ENCODE assay signal across 1 cellular context in the genomic region with DNA sequence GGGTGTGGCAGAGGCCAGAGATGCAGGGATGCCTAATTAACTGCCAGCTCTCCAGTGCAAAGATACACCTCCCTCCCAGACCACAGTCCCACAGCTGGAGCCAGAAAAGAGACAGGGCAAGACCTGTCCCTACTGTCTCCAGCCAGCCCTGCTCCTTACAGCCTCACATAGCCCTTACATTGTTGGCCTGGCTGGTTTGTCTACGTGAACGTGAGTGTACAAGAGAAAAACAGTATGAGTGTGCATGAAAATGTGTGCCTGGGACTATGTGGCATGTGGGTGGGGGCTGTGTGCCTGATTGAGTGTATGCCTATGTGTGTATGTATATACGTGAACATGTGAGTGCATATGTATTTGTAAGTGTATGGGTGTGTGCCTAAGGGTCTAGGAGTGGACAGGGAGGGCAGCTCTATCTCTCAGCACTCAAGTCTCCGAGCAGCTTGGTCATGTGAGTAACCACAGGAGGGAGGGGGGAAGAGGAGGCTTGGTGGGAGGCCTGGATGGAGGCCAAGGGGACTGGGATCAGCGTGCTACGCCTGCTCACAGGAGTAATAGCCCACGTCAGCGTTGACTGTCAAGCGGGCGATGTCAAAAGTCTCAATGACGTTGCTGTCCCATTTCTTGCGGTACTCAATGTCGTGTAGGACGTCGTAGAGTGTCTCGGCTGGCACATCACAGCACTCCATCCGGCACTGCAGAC.
TF ChIP-seq lines count a peak whose summit lies in the region.

No MANE protein-coding gene starts in this region.

TF ChIP-seq in K562, 482 proteins besides CTCF, POLR2A, EP300 and RAD21 (continues in another document):
- TF ChIP-seq, protein P1, sequence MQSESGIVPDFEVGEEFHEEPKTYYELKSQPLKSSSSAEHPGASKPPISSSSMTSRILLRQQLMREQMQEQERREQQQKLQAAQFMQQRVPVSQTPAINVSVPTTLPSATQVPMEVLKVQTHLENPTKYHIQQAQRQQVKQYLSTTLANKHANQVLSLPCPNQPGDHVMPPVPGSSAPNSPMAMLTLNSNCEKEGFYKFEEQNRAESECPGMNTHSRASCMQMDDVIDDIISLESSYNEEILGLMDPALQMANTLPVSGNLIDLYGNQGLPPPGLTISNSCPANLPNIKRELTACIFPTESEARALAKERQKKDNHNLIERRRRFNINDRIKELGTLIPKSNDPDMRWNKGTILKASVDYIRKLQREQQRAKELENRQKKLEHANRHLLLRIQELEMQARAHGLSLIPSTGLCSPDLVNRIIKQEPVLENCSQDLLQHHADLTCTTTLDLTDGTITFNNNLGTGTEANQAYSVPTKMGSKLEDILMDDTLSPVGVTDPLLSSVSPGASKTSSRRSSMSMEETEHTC (IDR thresholded peaks at IDR 0.05) = peak; percentile 95
- TF ChIP-seq NCOA1 (IDR thresholded peaks at IDR 0.05; ENCODE audit: low read depth) = peak; percentile 92
- peak; percentile 26; the same call in 1 of the 2 replicates for TF ChIP-seq NFE2 (IDR thresholded peaks at IDR 0.05; ENCODE audit: low read depth)
- TF ChIP-seq ZC3H11A (IDR thresholded peaks at IDR 0.05; ENCODE audit: low read depth, low read length) = no peak
- no peak for TF ChIP-seq RBM39 (optimal IDR thresholded peaks at IDR 0.05; ENCODE audit: low read depth, low read length)
- peak; percentile 37; the same call in 1 of the 2 replicates for TF ChIP-seq NCOR1 (IDR thresholded peaks at IDR 0.05)
- TF ChIP-seq THAP12 (CRISPR knock-in tag; IDR thresholded peaks at IDR 0.05) = no peak
- no peak; the same call in none of the 2 replicates for TF ChIP-seq CEBPG (CRISPR knock-in tag; IDR thresholded peaks at IDR 0.05)
- peak in 1 of 2 experiments; percentile 63; a peak in 1 of 4 replicates for TF ChIP-seq CEBPG (tag; conservative IDR thresholded peaks at IDR 0.05 in 1 of 2, IDR thresholded peaks at IDR 0.05 in 1 of 2)
- peak; percentile 57; the same call in 1 of the 2 replicates for TF ChIP-seq SMARCE1 (IDR thresholded peaks at IDR 0.05)
- 0 out of 4 replicates have a peak, but pooled peaks of 1 of the 2 experiments have one; percentile 9 for TF ChIP-seq TRIM24 (IDR thresholded peaks at IDR 0.05)
- TF ChIP-seq PKNOX1 (IDR thresholded peaks at IDR 0.05) = peak; percentile 90
- TF ChIP-seq ZMIZ1 (IDR thresholded peaks at IDR 0.05; ENCODE audit: low read depth in 2 of 2, low read length in 2 of 2) = no peak
- no peak for TF ChIP-seq MXD1 (CRISPR knock-in tag; IDR thresholded peaks at IDR 0.05; ENCODE audit: borderline replicate concordance, poor library complexity, severe bottlenecking)
- peak; percentile 52; the same call in 1 of the 2 replicates for TF ChIP-seq DMBX1 (CRISPR knock-in tag; IDR thresholded peaks at IDR 0.05; ENCODE audit: borderline replicate concordance)
- TF ChIP-seq ZNF165 (CRISPR knock-in tag; IDR thresholded peaks at IDR 0.05; ENCODE audit: borderline replicate concordance) = no peak
- 0 out of 2 replicates have a peak, but pooled peaks have one; percentile 20 for TF ChIP-seq FOXK1 (CRISPR knock-in tag; IDR thresholded peaks at IDR 0.05; ENCODE audit: borderline replicate concordance)
- TF ChIP-seq TARDBP (IDR thresholded peaks at IDR 0.05) = peak; percentile 88; the same call in 1 of the 2 replicates
- TF ChIP-seq, protein P2, sequence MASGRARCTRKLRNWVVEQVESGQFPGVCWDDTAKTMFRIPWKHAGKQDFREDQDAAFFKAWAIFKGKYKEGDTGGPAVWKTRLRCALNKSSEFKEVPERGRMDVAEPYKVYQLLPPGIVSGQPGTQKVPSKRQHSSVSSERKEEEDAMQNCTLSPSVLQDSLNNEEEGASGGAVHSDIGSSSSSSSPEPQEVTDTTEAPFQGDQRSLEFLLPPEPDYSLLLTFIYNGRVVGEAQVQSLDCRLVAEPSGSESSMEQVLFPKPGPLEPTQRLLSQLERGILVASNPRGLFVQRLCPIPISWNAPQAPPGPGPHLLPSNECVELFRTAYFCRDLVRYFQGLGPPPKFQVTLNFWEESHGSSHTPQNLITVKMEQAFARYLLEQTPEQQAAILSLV (tag; IDR thresholded peaks at IDR 0.05) = no peak
- 0 out of 2 replicates have a peak, but pooled peaks have one; percentile 55 for TF ChIP-seq THRB (CRISPR knock-in tag; conservative IDR thresholded peaks at IDR 0.05)
- TF ChIP-seq ZNF668 (CRISPR knock-in tag; IDR thresholded peaks at IDR 0.05) = no peak
- TF ChIP-seq ZNF146 (CRISPR knock-in tag; IDR thresholded peaks at IDR 0.05; ENCODE audit: unreplicated experiment) = no peak
- TF ChIP-seq, protein P3, sequence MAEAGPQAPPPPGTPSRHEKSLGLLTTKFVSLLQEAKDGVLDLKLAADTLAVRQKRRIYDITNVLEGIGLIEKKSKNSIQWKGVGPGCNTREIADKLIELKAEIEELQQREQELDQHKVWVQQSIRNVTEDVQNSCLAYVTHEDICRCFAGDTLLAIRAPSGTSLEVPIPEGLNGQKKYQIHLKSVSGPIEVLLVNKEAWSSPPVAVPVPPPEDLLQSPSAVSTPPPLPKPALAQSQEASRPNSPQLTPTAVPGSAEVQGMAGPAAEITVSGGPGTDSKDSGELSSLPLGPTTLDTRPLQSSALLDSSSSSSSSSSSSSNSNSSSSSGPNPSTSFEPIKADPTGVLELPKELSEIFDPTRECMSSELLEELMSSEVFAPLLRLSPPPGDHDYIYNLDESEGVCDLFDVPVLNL (CRISPR knock-in tag; IDR thresholded peaks at IDR 0.05; ENCODE audit: low read depth) = no peak
- TF ChIP-seq BRF2 (IDR thresholded peaks at IDR 0.05; ENCODE audit: borderline replicate concordance, insufficient read depth, insufficient read length) = no peak
- peak in 1 of 2 experiments; percentile 38; a peak in 1 of 4 replicates for TF ChIP-seq SRF (CRISPR knock-in tag; IDR thresholded peaks at IDR 0.05)
- TF ChIP-seq, protein P4, sequence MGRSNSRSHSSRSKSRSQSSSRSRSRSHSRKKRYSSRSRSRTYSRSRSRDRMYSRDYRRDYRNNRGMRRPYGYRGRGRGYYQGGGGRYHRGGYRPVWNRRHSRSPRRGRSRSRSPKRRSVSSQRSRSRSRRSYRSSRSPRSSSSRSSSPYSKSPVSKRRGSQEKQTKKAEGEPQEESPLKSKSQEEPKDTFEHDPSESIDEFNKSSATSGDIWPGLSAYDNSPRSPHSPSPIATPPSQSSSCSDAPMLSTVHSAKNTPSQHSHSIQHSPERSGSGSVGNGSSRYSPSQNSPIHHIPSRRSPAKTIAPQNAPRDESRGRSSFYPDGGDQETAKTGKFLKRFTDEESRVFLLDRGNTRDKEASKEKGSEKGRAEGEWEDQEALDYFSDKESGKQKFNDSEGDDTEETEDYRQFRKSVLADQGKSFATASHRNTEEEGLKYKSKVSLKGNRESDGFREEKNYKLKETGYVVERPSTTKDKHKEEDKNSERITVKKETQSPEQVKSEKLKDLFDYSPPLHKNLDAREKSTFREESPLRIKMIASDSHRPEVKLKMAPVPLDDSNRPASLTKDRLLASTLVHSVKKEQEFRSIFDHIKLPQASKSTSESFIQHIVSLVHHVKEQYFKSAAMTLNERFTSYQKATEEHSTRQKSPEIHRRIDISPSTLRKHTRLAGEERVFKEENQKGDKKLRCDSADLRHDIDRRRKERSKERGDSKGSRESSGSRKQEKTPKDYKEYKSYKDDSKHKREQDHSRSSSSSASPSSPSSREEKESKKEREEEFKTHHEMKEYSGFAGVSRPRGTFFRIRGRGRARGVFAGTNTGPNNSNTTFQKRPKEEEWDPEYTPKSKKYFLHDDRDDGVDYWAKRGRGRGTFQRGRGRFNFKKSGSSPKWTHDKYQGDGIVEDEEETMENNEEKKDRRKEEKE (IDR thresholded peaks at IDR 0.05; ENCODE audit: borderline replicate concordance in 1 of 2, control insufficient read depth in 1 of 2, low read depth in 2 of 2, low read length in 1 of 2) = no peak
- TF ChIP-seq CBFB (CRISPR knock-in tag; IDR thresholded peaks at IDR 0.05) = 0 out of 2 replicates have a peak, but pooled peaks have one; percentile 60
- TF ChIP-seq DPF2 (IDR thresholded peaks at IDR 0.05) = peak; percentile 58
- no peak for TF ChIP-seq ZNF644 (tag; IDR thresholded peaks at IDR 0.05; ENCODE audit: low read depth)
- peak; percentile 46 for TF ChIP-seq CBFA2T3 (IDR thresholded peaks at IDR 0.05)
- no peak for TF ChIP-seq ZFPM2 (CRISPR knock-in tag; IDR thresholded peaks at IDR 0.05)
- TF ChIP-seq ZNF23 (CRISPR knock-in tag; IDR thresholded peaks at IDR 0.05) = no peak
